Comparison of ENCODE assay signal across 11 cellular contexts in genomic region chr7:51471199-51472016, GRCh38.
DNase-seq lines count a peak whose midpoint lies in the region; ATAC-seq and TF ChIP-seq lines count a peak whose summit lies in the region.
"Had no signal": no experiment of that assay in that cellular context is flagged by ENCODE, and none has a peak within 500 bp of the region (broad histone marks: within the 10 kb centered on the region; RNA-seq: fewer than 3 reads in every experiment).

No MANE protein-coding gene starts in this region.

- TF ChIP-seq CTCF in RWPE2 (IDR thresholded peaks at IDR 0.05; ENCODE audit: poor library complexity, severe bottlenecking): no peak

- peak; percentile 18 to 20 for DNase-seq in activated T-cell treated with anti-CD3 and anti-CD28 coated beads, Interleukin-2, amount 50 U/mL, for 48 hours
- no peak for DNase-seq in activated T-cell treated with anti-CD3 and anti-CD28 coated beads, Interleukin-2, amount 50 U/mL, for 24 hours
- DNase-seq in RWPE2 (ENCODE audit: low spot score) (no peak), NK-92 (lab: John Stamatoyannopoulos, UW; ENCODE audit: unreplicated experiment) (no peak), NOMO-1 (lab: John Stamatoyannopoulos, UW; ENCODE audit: unreplicated experiment in 2 of 2) (no peak)
- DNase-seq: effector memory CD8-positive, alpha-beta T cell had no signal

- ATAC-seq in RWPE2 (ENCODE audit: low read depth) (peak; percentile 38; the same call in 2 of the 3 replicates), GM19395 (IDR thresholded peaks at IDR 0.05; ENCODE audit: unreplicated experiment) (no peak)
- ATAC-seq: effector memory CD8-positive, alpha-beta T cell had no signal

- no peaks in the 10 kb centered on the region for H3K9me3 Mint-ChIP-seq in activated T-cell treated with anti-CD3 and anti-CD28 coated beads, Interleukin-2, amount 50 U/mL, for 24 hours

- no peak overlapping the region for H3K9ac ChIP-seq in iPS-18a (ENCODE audit: low read length)
- no peak overlapping the region for H3K9ac ChIP-seq in stomach smooth muscle (ENCODE audit: low read length in 2 of 2)

- peaks cover 22% of the 10 kb centered on the region for H3K4me1 Mint-ChIP-seq in activated T-cell treated with anti-CD3 and anti-CD28 coated beads, Interleukin-2, amount 50 U/mL, for 24 hours (ENCODE audit: low read depth)

- H3K27ac ChIP-seq in RWPE2 (ENCODE audit: poor library complexity, severe bottlenecking) (no peak overlapping the region), iPS-18a (ENCODE audit: low read length) (no peak overlapping the region), stomach smooth muscle (ENCODE audit: low read length) (no peak overlapping the region)
- H3K27ac ChIP-seq: tibial nerve had no signal

- no peaks in the 10 kb centered on the region for H3K36me3 Mint-ChIP-seq in activated T-cell treated with anti-CD3 and anti-CD28 coated beads, Interleukin-2, amount 50 U/mL, for 24 hours (ENCODE audit: low read depth)

- H3K4me1 ChIP-seq in RWPE2 (ENCODE audit: insufficient read depth, poor library complexity, severe bottlenecking) (no peaks in the 10 kb centered on the region), iPS-18a (ENCODE audit: control insufficient read depth, low read depth, low read length) (peaks cover 6% of the 10 kb centered on the region), stomach smooth muscle (ENCODE audit: control insufficient read depth, insufficient read depth, low read length) (peaks cover 9% of the 10 kb centered on the region)

- H3K4me3 Mint-ChIP-seq in activated T-cell treated with anti-CD3 and anti-CD28 coated beads, Interleukin-2, amount 50 U/mL, for 24 hours: no peak overlapping the region

- H3K4me3 ChIP-seq in RWPE2 (ENCODE audit: severe bottlenecking) (no peak overlapping the region), iPS-18a (ENCODE audit: low read length) (peak overlapping the region; percentile 44), stomach smooth muscle (ENCODE audit: low read length in 2 of 2) (peak overlapping the region; percentile 40 to 58)
- H3K4me3 ChIP-seq: tibial nerve had no signal

- no peaks in the 10 kb centered on the region for H3K9me3 ChIP-seq in RWPE2 (ENCODE audit: severe bottlenecking)
- no peaks in the 10 kb centered on the region for H3K9me3 ChIP-seq in iPS-18a (ENCODE audit: control insufficient read depth, low read depth, low read length)
- H3K9me3 ChIP-seq in stomach smooth muscle (ENCODE audit: control insufficient read depth in 2 of 2, low read length in 2 of 2): no peaks in the 10 kb centered on the region

- peaks cover 27% of the 10 kb centered on the region for H3K27me3 Mint-ChIP-seq in activated T-cell treated with anti-CD3 and anti-CD28 coated beads, Interleukin-2, amount 50 U/mL, for 24 hours

- H3K36me3 ChIP-seq in RWPE2 (ENCODE audit: low read depth) (no peaks in the 10 kb centered on the region), iPS-18a (ENCODE audit: control insufficient read depth, low read depth, low read length) (no peaks in the 10 kb centered on the region), stomach smooth muscle (ENCODE audit: control insufficient read depth in 2 of 2, insufficient read depth in 2 of 2, low read length in 2 of 2) (no peaks in the 10 kb centered on the region)
- H3K36me3 ChIP-seq: tibial nerve had no signal

- H3K27me3 ChIP-seq in RWPE2 (ENCODE audit: insufficient read depth, poor library complexity, severe bottlenecking) (peaks cover 34% of the 10 kb centered on the region), iPS-18a (ENCODE audit: control insufficient read depth, insufficient read depth, low read length) (peaks cover 19% of the 10 kb centered on the region), stomach smooth muscle (ENCODE audit: control insufficient read depth in 1 of 2, insufficient read depth in 2 of 2, low read length in 2 of 2) (peaks cover 13 to 17% of the 10 kb centered on the region in 2 donors)

- H3K27ac Mint-ChIP-seq in activated T-cell treated with anti-CD3 and anti-CD28 coated beads, Interleukin-2, amount 50 U/mL, for 24 hours: no peak overlapping the region
- H3K27ac Mint-ChIP-seq: activated T-helper 2 cell treated with anti-CD3 and anti-CD28 coated beads, Interferon-gamma antibody, Interleukin-2, Interleukin-4, amounts not matched to agents 10 μg/mL and 5 μg/mL and 100 μg/mL, durations not matched to agents 14 hours and 24 hours and 36 hours had no signal

Comparison
In these comparisons a context has a peak if more than half of its experiments do, and no peak if none do; other contexts are left out.
1. DNase-seq: peak in activated T-cell treated with anti-CD3 and anti-CD28 coated beads, Interleukin-2, amount 50 U/mL, for 48 hours (2 of 2); none in activated T-cell treated with anti-CD3 and anti-CD28 coated beads, Interleukin-2, amount 50 U/mL, for 24 hours (single experiment), RWPE2 (single experiment), NK-92 (single experiment) and NOMO-1 (0 of 2).